Comparison of ENCODE assay signal across 22 cellular contexts in genomic region chr12:77685906-77686305, GRCh38.
"Had no signal": no experiment of that assay in that cellular context is flagged by ENCODE, and none has a peak within 500 bp of the region (broad histone marks: within the 10 kb centered on the region; RNA-seq: fewer than 3 reads in every experiment).

No MANE protein-coding gene starts in this region.

- H3K27ac ChIP-seq: coronary artery, esophagus muscularis mucosa, lower lobe of right lung, neutrophil, pancreas, stomach, thyroid gland, vagina had no signal

- H3K4me3 ChIP-seq: coronary artery, esophagus muscularis mucosa, lower lobe of right lung, mucosa of descending colon, pancreas, stomach, thyroid gland, vagina had no signal

- ATAC-seq: lower lobe of right lung; natural killer cell treated with Interleukin-12 subunit alpha and Interleukin-12 subunit beta and Interleukin-15 and Interleukin-18, amount 100 ng/mL, for 72 hours had no signal

- H3K27me3 ChIP-seq: esophagus muscularis mucosa, neutrophil, pancreas, stomach, thyroid gland, vagina had no signal

- H3K4me1 ChIP-seq: esophagus muscularis mucosa, lower lobe of right lung, pancreas, stomach, thyroid gland, vagina had no signal

- DNase-seq: dermis blood vessel endothelial cell; effector memory CD4-positive, alpha-beta T cell; immature natural killer cell; left colon; lower lobe of right lung; mucosa of descending colon; naive B cell; pancreas; small intestine; stimulated activated CD4-positive, alpha-beta T cell treated with anti-CD3 and anti-CD28 coated beads, Interleukin-12 subunit alpha, Interleukin-12 subunit beta, amount 100 ng/mL, for 4 hours; stimulated activated CD4-positive, alpha-beta T cell treated with anti-CD3 and anti-CD28 coated beads, Interleukin-1b, Interleukin-23, amount 100 ng/mL, for 48 hours; stimulated activated CD4-positive, alpha-beta T cell treated with anti-CD3 and anti-CD28 coated beads, Interleukin-4, amount 100 ng/mL, for 1 hour; stimulated activated CD8-positive, alpha-beta memory T cell treated with anti-CD3 and anti-CD28 coated beads, Interleukin-4, amount 100 ng/mL, for 48 hours; stimulated activated naive CD4-positive, alpha-beta T cell treated with Interleukin-2 at 50 U/mL for 16 hours; stomach; thyroid gland; trophoblast cell had no signal

- H3K9me3 ChIP-seq: esophagus muscularis mucosa, lower lobe of right lung, mucosa of descending colon, neutrophil, pancreas, stomach, thyroid gland, vagina had no signal

- H3K36me3 ChIP-seq: esophagus muscularis mucosa, lower lobe of right lung, neutrophil, pancreas, stomach, thyroid gland, vagina had no signal
